In genomic region chr16:1942810-1943726, GRCh38 we compare ENCODE assay signal across 8 cellular contexts. TPM values are rescaled to one million over a fixed set of nuclear protein-coding genes. Genes with fewer than 3 reads are reported as not detected.
DNase-seq lines count a peak whose midpoint lies in the region; ATAC-seq and TF ChIP-seq lines count a peak whose summit lies in the region.

Gene MSRB1 (minus strand): TSS chr16:1943199. CDS start chr16:1943156, 43 bp downstream.

- TF ChIP-seq CTCF in AG10803 (conservative IDR thresholded peaks at IDR 0.05; ENCODE audit: low read length): no peak; the same call in 1 of the 2 replicates
- no peak for TF ChIP-seq CTCF in kidney epithelial cell (IDR thresholded peaks at IDR 0.05; ENCODE audit: insufficient read depth, low read length, poor library complexity, severe bottlenecking)

- TF ChIP-seq POLR2A in GM19099 (IDR thresholded peaks at IDR 0.05; ENCODE audit: extremely low read depth, insufficient read length, low read depth): peak; percentile 87

- DNase-seq in AG10803 (ENCODE audit: low read depth) (peak; percentile 96), NCI-H510A (lab: John Stamatoyannopoulos, UW) (peak; percentile 95), cerebellum (ENCODE audit: low spot score) (peak; percentile 100), kidney epithelial cell (ENCODE audit: low read depth) (peak; percentile 88)
- peak; percentile 96 for DNase-seq in activated CD4-positive, alpha-beta T cell treated with anti-CD3 and anti-CD28 coated beads for 1 hour
- peak; percentile 99 to 100 for DNase-seq in stimulated activated CD4-positive, alpha-beta T cell treated with anti-CD3 and anti-CD28 coated beads, Interleukin-15, amount 100 ng/mL, for 48 hours (ENCODE audit: low read depth in 2 of 2)

- H3K36me3 ChIP-seq in kidney epithelial cell (ENCODE audit: control insufficient read depth, insufficient read depth, low read length): peaks cover 2% of the 10 kb centered on the region

- peak; percentile 92 for ATAC-seq in HG03432 (IDR thresholded peaks at IDR 0.05; ENCODE audit: unreplicated experiment)

- H3K27me3 ChIP-seq in kidney epithelial cell (ENCODE audit: control insufficient read depth, insufficient read depth, low read length): peaks cover 2% of the 10 kb centered on the region

- H3K4me3 ChIP-seq in AG10803 (ENCODE audit: low read length) (peak within 1 kb of the TSS; percentile 80), kidney epithelial cell (ENCODE audit: low read depth, low read length) (peak within 1 kb of the TSS; percentile 76)

RNA-seq across cellular contexts. Expression of gene MSRB1, which starts in this region (rescaled TPM):
- total RNA-seq in cerebellum (2.4 TPM), kidney epithelial cell (11.7 and 12.0 TPM in 2 replicates)

Comparison
In these comparisons a context has a peak if more than half of its experiments do, and no peak if none do; other contexts are left out.
1. Peak in every context shown above with its lines: DNase-seq, ATAC-seq and H3K4me3 ChIP-seq.